In the genomic region with DNA sequence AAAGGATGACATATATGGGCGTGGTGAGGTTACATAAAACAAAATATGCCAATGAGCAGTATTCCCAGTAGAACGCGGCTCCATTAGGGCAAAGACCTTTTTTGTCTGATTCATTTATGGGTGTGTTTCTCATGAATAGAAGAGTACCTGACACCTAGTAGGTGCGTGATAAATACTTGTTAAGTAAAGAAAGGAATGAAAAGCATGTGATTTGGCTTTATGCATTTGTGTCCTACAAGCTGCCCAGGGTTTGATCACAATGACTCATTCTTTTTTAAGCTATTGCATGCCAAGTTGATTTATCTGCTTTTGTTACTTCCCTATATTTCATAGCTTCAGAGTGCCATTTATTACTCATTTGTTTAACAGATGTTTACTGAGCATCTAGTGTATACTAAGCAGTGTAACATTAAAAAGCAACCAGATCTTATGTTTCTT, we compare ENCODE assay signal across 12 cellular contexts. TPM values are rescaled to one million over a fixed set of nuclear protein-coding genes. Genes with fewer than 3 reads are reported as not detected.
A peak's percentile ranks its signal among the peaks of the same experiment; 100 is the strongest.
DNase-seq lines count a peak whose midpoint lies in the region; ATAC-seq, FAIRE-seq and TF ChIP-seq lines count a peak whose summit lies in the region.
"Had no signal": no experiment of that assay in that cellular context is flagged by ENCODE, and none has a peak within 500 bp of the region (broad histone marks: within the 10 kb centered on the region; RNA-seq: fewer than 3 reads in every experiment).

No MANE protein-coding gene starts in this region.

- H3K27me3 Mint-ChIP-seq in dendritic cell treated with granulocyte-macrophage colony-stimulating factor and Interleukin-4, amounts not matched to agents 40 ng/mL and 50 ng/mL, for 4 days, result no peaks in the 10 kb centered on the region
- H3K27me3 Mint-ChIP-seq in osteocyte (ENCODE audit: unreplicated experiment), result no peaks in the 10 kb centered on the region

- peaks cover 24% of the 10 kb centered on the region for H3K4me1 Mint-ChIP-seq in dendritic cell treated with granulocyte-macrophage colony-stimulating factor and Interleukin-4, amounts not matched to agents 40 ng/mL and 50 ng/mL, for 4 days (ENCODE audit: low read depth)
- peaks cover 38% of the 10 kb centered on the region for H3K4me1 Mint-ChIP-seq in osteocyte (ENCODE audit: unreplicated experiment)

- no peaks in the 10 kb centered on the region for H3K9me3 Mint-ChIP-seq in dendritic cell treated with granulocyte-macrophage colony-stimulating factor and Interleukin-4, amounts not matched to agents 40 ng/mL and 50 ng/mL, for 4 days
- H3K9me3 Mint-ChIP-seq in osteocyte (ENCODE audit: unreplicated experiment), result no peaks in the 10 kb centered on the region

- peak overlapping the region; percentile 76 for H3K27ac Mint-ChIP-seq in dendritic cell treated with granulocyte-macrophage colony-stimulating factor and Interleukin-4, amounts not matched to agents 40 ng/mL and 50 ng/mL, for 4 days
- H3K27ac Mint-ChIP-seq in osteocyte (ENCODE audit: unreplicated experiment), result peak overlapping the region; percentile 83

- DNase-seq in GM18507 (ENCODE audit: extremely low spot score, insufficient read length, low read depth) (no peak), NOMO-1 treated with DMSO at 0.1 percent for 48 hours (lab: John Stamatoyannopoulos, UW; ENCODE audit: unreplicated experiment) (peak; percentile 86), osteocyte (ENCODE audit: extremely low spot score, unreplicated experiment) (no peak), SHP77 (lab: John Stamatoyannopoulos, UW) (no peak), activated gamma-delta T cell (lab: John Stamatoyannopoulos, UW) (no peak)
- no peak for DNase-seq in activated CD4-positive, alpha-beta T cell treated with anti-CD3 and anti-CD28 coated beads, Interleukin-2, amount 50 U/mL, for 48 hours
- DNase-seq: activated effector memory CD4-positive, alpha-beta T cell treated with Interleukin-2 at 50 U/mL for 16 hours; MM.1S had no signal

- TF ChIP-seq CTCF in osteocyte (IDR thresholded peaks at IDR 0.05), result no peak

- intact Hi-C loops in dendritic cell treated with granulocyte-macrophage colony-stimulating factor and Interleukin-4, amounts not matched to agents 40 ng/mL and 50 ng/mL, for 4 days (cut with micrococcal nuclease), result no loop called here

- peaks cover 11% of the 10 kb centered on the region for H3K36me3 Mint-ChIP-seq in dendritic cell treated with granulocyte-macrophage colony-stimulating factor and Interleukin-4, amounts not matched to agents 40 ng/mL and 50 ng/mL, for 4 days (ENCODE audit: low read depth)
- no peaks in the 10 kb centered on the region for H3K36me3 Mint-ChIP-seq in osteocyte (ENCODE audit: unreplicated experiment)

- ATAC-seq in HG02571 (IDR thresholded peaks at IDR 0.05; ENCODE audit: unreplicated experiment), result no peak
- ATAC-seq: gastroesophageal sphincter had no signal

- no peak overlapping the region for H3K4me3 Mint-ChIP-seq in dendritic cell treated with granulocyte-macrophage colony-stimulating factor and Interleukin-4, amounts not matched to agents 40 ng/mL and 50 ng/mL, for 4 days
- H3K4me3 Mint-ChIP-seq in osteocyte (ENCODE audit: unreplicated experiment), result peak overlapping the region; percentile 10

- peak; percentile 36 for FAIRE-seq in GM18507 (lab: Jason Lieb, UNC)

RNA-seq across cellular contexts. Expression of a gene that starts 19.1 kb away (rescaled TPM):
- total RNA-seq in osteocyte, result not detected in 2 replicates
- total RNA-seq: T-helper 1 cell treated with Interleukin-12 subunit alpha and Interleukin-12 subunit beta and Interleukin-4 antibody, amounts not matched to agents 30 ng/mL and 1 ng/mL, for 36 hours had no signal
